ENCODE assay signal across 16 cellular contexts in genomic region chr3:39207361-39208192, GRCh38. TPM values are rescaled to one million over a fixed set of nuclear protein-coding genes. Genes with fewer than 3 reads are reported as not detected.
DNase-seq lines count a peak whose midpoint lies in the region; ATAC-seq, FAIRE-seq and TF ChIP-seq lines count a peak whose summit lies in the region.
"Had no signal": no experiment of that assay in that cellular context is flagged by ENCODE, and none has a peak within 500 bp of the region (broad histone marks: within the 10 kb centered on the region; RNA-seq: fewer than 3 reads in every experiment).

No MANE protein-coding gene starts in this region.

- peak overlapping the region; percentile 77 for H3K27ac Mint-ChIP-seq in nephron progenitor cell
- H3K27ac Mint-ChIP-seq: activated naive CD8-positive, alpha-beta T cell treated with anti-CD3 and anti-CD28 coated beads for 36 hours; CD8-positive, alpha-beta T cell had no signal

- H3K4me2 ChIP-seq in K562 (ENCODE audit: insufficient read depth, low read length) (no peak overlapping the region), GM23248 (ENCODE audit: unreplicated experiment) (no peak overlapping the region)

- intact Hi-C loops in left ventricle myocardium inferior (cut with micrococcal nuclease) (loop anchor here (5.0 kb wide), 1 partner anchor 80 kb away; no protein-coding TSS in a partner anchor), K562 (cut with micrococcal nuclease) (loop anchor here (1.0 to 5.0 kb wide), 3 partner anchors 80 to 170 kb away; no protein-coding TSS in a partner anchor), thyroid gland (cut with DNase I) (loop anchor here (5.0 kb wide), 1 partner anchor 80 kb away; no protein-coding TSS in a partner anchor), lower lobe of right lung (cut with DNase I) (loop anchor here (10.0 kb wide), 1 partner anchor 77 kb away; the partner anchor contains the start of gene CX3CR1)

- H3K9me3 Mint-ChIP-seq in nephron progenitor cell = peaks cover 28% of the 10 kb centered on the region
- H3K9me3 Mint-ChIP-seq: activated naive CD8-positive, alpha-beta T cell treated with anti-CD3 and anti-CD28 coated beads for 36 hours; CD8-positive, alpha-beta T cell had no signal

- TF ChIP-seq POLR2A in K562 (conservative IDR thresholded peaks at IDR 0.05) (no peak), thyroid gland (IDR thresholded peaks at IDR 0.05) (no peak)

- H4K20me1 ChIP-seq in K562 (replicated peaks; ENCODE audit: control insufficient read depth, insufficient read depth, low read length) (no peaks in the 10 kb centered on the region), GM23248 (ENCODE audit: insufficient read depth) (no peaks in the 10 kb centered on the region)

- H3K36me3 Mint-ChIP-seq in nephron progenitor cell (ENCODE audit: low read depth) = peaks cover 13% of the 10 kb centered on the region
- H3K36me3 Mint-ChIP-seq: activated naive CD8-positive, alpha-beta T cell treated with anti-CD3 and anti-CD28 coated beads for 36 hours; CD8-positive, alpha-beta T cell had no signal

- H3K27ac ChIP-seq in left ventricle myocardium inferior (replicated peaks) = peak overlapping the region; percentile 48
- no peak overlapping the region for H3K27ac ChIP-seq in right atrium auricular region
- no peak overlapping the region for H3K27ac ChIP-seq in K562 (ENCODE audit: extremely low read depth, low read depth, low read length)
- H3K27ac ChIP-seq in thyroid gland = no peak overlapping the region
- H3K27ac ChIP-seq in lower lobe of right lung = no peak overlapping the region
- no peak overlapping the region for H3K27ac ChIP-seq in GM23248
- H3K27ac ChIP-seq: brain microvascular endothelial cell, esophagus squamous epithelium had no signal

- no peak for TF ChIP-seq RAD21 in K562 (CRISPR knock-in tag; conservative IDR thresholded peaks at IDR 0.05 in 1 of 2, IDR thresholded peaks at IDR 0.05 in 1 of 2)

- H3K9me3 ChIP-seq in left ventricle myocardium inferior (replicated peaks) (no peaks in the 10 kb centered on the region), right atrium auricular region (no peaks in the 10 kb centered on the region), K562 (replicated peaks; ENCODE audit: control insufficient read depth, insufficient read depth, low read depth, low read length) (no peaks in the 10 kb centered on the region), thyroid gland (no peaks in the 10 kb centered on the region), lower lobe of right lung (no peaks in the 10 kb centered on the region), GM23248 (ENCODE audit: low read depth) (no peaks in the 10 kb centered on the region)
- H3K9me3 ChIP-seq: esophagus squamous epithelium had no signal

- in situ Hi-C loops in K562 (cut with MboI) = no loop called here
- in situ Hi-C loops in GM23248 (cut with MboI) = no loop called here

- H3K9me2 ChIP-seq in GM23248 (ENCODE audit: insufficient read depth) = no peaks in the 10 kb centered on the region

- H3K27me3 Mint-ChIP-seq in nephron progenitor cell (ENCODE audit: low read depth, poor library complexity) = no peaks in the 10 kb centered on the region
- H3K27me3 Mint-ChIP-seq: activated naive CD8-positive, alpha-beta T cell treated with anti-CD3 and anti-CD28 coated beads for 36 hours had no signal

- H3K27me3 ChIP-seq in left ventricle myocardium inferior (ENCODE audit: low read depth) (peaks cover 5% of the 10 kb centered on the region), right atrium auricular region (no peaks in the 10 kb centered on the region), K562 (ENCODE audit: control insufficient read depth in 2 of 2, insufficient read depth in 2 of 2, low read length in 2 of 2) (peaks cover 36 to 46% of the 10 kb centered on the region in 2 experiments), thyroid gland (no peaks in the 10 kb centered on the region), lower lobe of right lung (ENCODE audit: low read depth) (no peaks in the 10 kb centered on the region), GM23248 (replicated peaks; ENCODE audit: insufficient read depth) (peaks cover 39% of the 10 kb centered on the region)

- 0% methylated on average over 5 of the region's 5 CpGs for WGBS in K562 (ENCODE audit: insufficient coverage, low coverage, missing lambda C conversion rate)
- 71 to 74% methylated on average over 5 of the region's 5 CpGs for WGBS in thyroid gland, 2 donors
- 50 to 61% methylated on average over 5 of the region's 5 CpGs for WGBS in GM23248 (ENCODE audit: low coverage in 1 of 2, low lambda C conversion rate in 2 of 2, missing lambda C conversion rate in 2 of 2), 2 experiments

- no peak for TF ChIP-seq CTCF in left ventricle myocardium inferior (IDR thresholded peaks at IDR 0.05; ENCODE audit: borderline replicate concordance)
- TF ChIP-seq CTCF in right atrium auricular region (IDR thresholded peaks at IDR 0.05) = no peak
- TF ChIP-seq CTCF in K562 (IDR thresholded peaks at IDR 0.05 in 2 of 3, conservative IDR thresholded peaks at IDR 0.05 in 1 of 3; ENCODE audit: insufficient read depth in 2 of 3, low read depth in 1 of 3, low read length in 3 of 3) = no peak
- no peak for TF ChIP-seq CTCF in nephron progenitor cell (IDR thresholded peaks at IDR 0.05)
- TF ChIP-seq CTCF in thyroid gland (IDR thresholded peaks at IDR 0.05) = no peak
- no peak for TF ChIP-seq CTCF in lower lobe of right lung (IDR thresholded peaks at IDR 0.05)

- H3K4me3 ChIP-seq in left ventricle myocardium inferior = no peak overlapping the region
- H3K4me3 ChIP-seq in right atrium auricular region = no peak overlapping the region
- no peak overlapping the region for H3K4me3 ChIP-seq in K562
- H3K4me3 ChIP-seq in thyroid gland (replicated peaks in 1 of 3) = no peak overlapping the region
- H3K4me3 ChIP-seq in lower lobe of right lung = no peak overlapping the region
- no peak overlapping the region for H3K4me3 ChIP-seq in GM23248
- H3K4me3 ChIP-seq: esophagus squamous epithelium had no signal

- H3K4me1 ChIP-seq in left ventricle myocardium inferior = peaks cover 9% of the 10 kb centered on the region
- peaks cover 0 to 5% of the 10 kb centered on the region in 2 donors for H3K4me1 ChIP-seq in right atrium auricular region
- no peaks in the 10 kb centered on the region for H3K4me1 ChIP-seq in K562 (replicated peaks in 1 of 2; ENCODE audit: control insufficient read depth in 2 of 2, insufficient read depth in 2 of 2, low read length in 2 of 2)
- H3K4me1 ChIP-seq in thyroid gland = no peaks in the 10 kb centered on the region
- H3K4me1 ChIP-seq in lower lobe of right lung = peaks cover 15% of the 10 kb centered on the region
- H3K4me1 ChIP-seq in GM23248 (ENCODE audit: insufficient read depth) = no peaks in the 10 kb centered on the region
- H3K4me1 ChIP-seq: esophagus squamous epithelium had no signal

- no peaks in the 10 kb centered on the region for H3K79me2 ChIP-seq in K562 (ENCODE audit: control insufficient read depth, insufficient read depth, low read length)
- H3K79me2 ChIP-seq in GM23248 (ENCODE audit: insufficient read depth) = no peaks in the 10 kb centered on the region

- H3K9ac ChIP-seq in K562 (ENCODE audit: insufficient read depth in 1 of 2, low read depth in 2 of 2, low read length in 2 of 2) = no peak overlapping the region
- H3K9ac ChIP-seq in GM23248 = no peak overlapping the region

- peak overlapping the region; percentile 21 for H3K4me3 Mint-ChIP-seq in nephron progenitor cell
- H3K4me3 Mint-ChIP-seq: activated naive CD8-positive, alpha-beta T cell treated with anti-CD3 and anti-CD28 coated beads for 36 hours; CD8-positive, alpha-beta T cell had no signal

- ATAC-seq in K562 = no peak
- no peak for ATAC-seq in lower lobe of right lung
- ATAC-seq: CD8-positive, alpha-beta T cell had no signal

- CTCF ChIA-PET in K562 (lab: Yijun Ruan, JAX; ENCODE audit: low intra/inter-chr PET ratio) = interaction anchor here (0.7 kb wide), 1 partner anchor 14 kb away, joined by 3 read pairs; no protein-coding TSS in a partner anchor

- H3K36me3 ChIP-seq in left ventricle myocardium inferior (no peaks in the 10 kb centered on the region), right atrium auricular region (no peaks in the 10 kb centered on the region), K562 (ENCODE audit: control insufficient read depth, insufficient read depth, low read length) (no peaks in the 10 kb centered on the region), thyroid gland (no peaks in the 10 kb centered on the region), lower lobe of right lung (no peaks in the 10 kb centered on the region), GM23248 (ENCODE audit: low read depth) (no peaks in the 10 kb centered on the region)
- H3K36me3 ChIP-seq: brain microvascular endothelial cell, esophagus squamous epithelium had no signal

- POLR2A ChIA-PET in K562 (lab: Yijun Ruan, JAX) = interaction anchor here (1.1 kb wide), 1 partner anchor 11 kb away, joined by 3 read pairs; no protein-coding TSS in a partner anchor

- no peaks in the 10 kb centered on the region for H3F3A ChIP-seq in GM23248 (ENCODE audit: insufficient read depth)

- H3K4me1 Mint-ChIP-seq in nephron progenitor cell = peaks cover 67% of the 10 kb centered on the region

- no peak for FAIRE-seq in K562 (lab: Jason Lieb, UNC)
- FAIRE-seq: urothelium cell line had no signal

- H2AFZ ChIP-seq in K562 (ENCODE audit: low read depth, low read length) (no peak overlapping the region), GM23248 (no peak overlapping the region; the same call in 1 of the 2 replicates)

- no peak for TF ChIP-seq EP300 in K562 (IDR thresholded peaks at IDR 0.05; ENCODE audit: low read length)

- H3K9me1 ChIP-seq in K562 (ENCODE audit: control insufficient read depth, insufficient read depth, low read length) = no peaks in the 10 kb centered on the region

- no TSS peak for BruUV-seq in K562 (replicated peaks; lab: Mats Ljungman, UMichigan)

- DNase-seq in left ventricle myocardium inferior (no peak), right atrium auricular region (ENCODE audit: low spot score) (no peak), K562 (ENCODE audit: extremely low read depth in 1 of 4, low spot score in 3 of 4) (no peak), nephron progenitor cell (no peak), thyroid gland (no peak), medulla oblongata (ENCODE audit: extremely low spot score) (no peak), lower lobe of right lung (no peak), GM23248 (no peak)
- DNase-seq: activated naive CD8-positive, alpha-beta T cell treated with anti-CD3 and anti-CD28 coated beads for 36 hours; activated T-cell treated with anti-CD3 and anti-CD28 coated beads, Interleukin-2, amount 50 U/mL, for 1 hour; esophagus squamous epithelium had no signal

RNA-seq across cellular contexts. Expression of gene XIRP1, which starts 15.2 kb away (rescaled TPM):
- 386 TPM for total RNA-seq in left ventricle myocardium inferior
- 1,000 to 10,000 TPM in 1 of 2 donors, 100 to 1,000 TPM in 1; 319 to 1,274 TPM for total RNA-seq in right atrium auricular region
- 0.33 and 1.4 TPM in 2 replicates for total RNA-seq in K562 (2011; cell fraction: chromatin; rRNA removed; ENCODE audit: low replicate concordance)
- total RNA-seq in K562 (2011; cell fraction: nucleolus; rRNA removed) = 0.53 and 1.0 TPM in 2 replicates
- total RNA-seq in K562 (2011; cell fraction: nucleoplasm; rRNA removed) = 0.51 and 0.53 TPM in 2 replicates
- total RNA-seq in K562 (2014; rRNA removed) = 0.04 and 0.27 TPM in 2 replicates
- total RNA-seq in K562 (2014; rRNA removed; fragmentation: Illumina TruSeq; extraction: Trizol) = 0.04 TPM in 1 of 2 replicates, not detected in the other
- 0.04 TPM in 1 of 2 replicates, not detected in the other for total RNA-seq in K562 (2015; rRNA removed; fragmentation: Illumina TruSeq; extraction: Trizol)
- 0.04 and 0.09 TPM in 2 replicates for total RNA-seq in K562 (2021)
- 0.04 and 0.11 TPM in 2 replicates for polyA plus RNA-seq in K562 (2011; rRNA removed)
- 0.04 and 0.13 TPM in 2 replicates for polyA plus RNA-seq in K562 (2011; cell fraction: cytosol; rRNA removed)
- 0.34 and 0.57 TPM in 2 replicates for polyA plus RNA-seq in K562 (2011; cell fraction: nucleus; rRNA removed)
- 0.15 and 0.17 TPM in 2 replicates for polyA plus RNA-seq in K562 (2012)
- polyA plus RNA-seq in K562 (2014; fragmentation: Illumina TruSeq; extraction: Trizol) = 0.03 and 0.04 TPM in 2 replicates
- polyA plus RNA-seq in K562 (2014; fragmentation: Nextera tagmentation; extraction: Ambion mirVana) = not detected
- polyA plus RNA-seq in K562 (2014; rRNA removed) = 0.04 and 0.07 TPM in 2 replicates
- 0.12 and 0.14 TPM in 2 replicates for polyA minus RNA-seq in K562 (2011; rRNA and poly(A)+ RNA removed)
- 0.38 TPM in 1 of 2 replicates, not detected in the other for polyA minus RNA-seq in K562 (2011; cell fraction: cytosol; rRNA and poly(A)+ RNA removed)
- polyA minus RNA-seq in K562 (2011; cell fraction: nucleus; rRNA and poly(A)+ RNA removed) = 0.22 and 0.27 TPM in 2 replicates
- total RNA-seq in thyroid gland = not detected
- total RNA-seq in lower lobe of right lung = not detected
- total RNA-seq in GM23248 (2014; rRNA removed; shearing (Covaris generic)) = not detected in 2 replicates
- polyA plus RNA-seq in GM23248 (2016; fragmentation: Nextera tagmentation; extraction: Ambion mirVana) = not detected in 2 replicates
- total RNA-seq: CD8-positive, alpha-beta T cell; dermis microvascular lymphatic vessel endothelial cell; osteocyte had no signal

RNA-seq across cellular contexts. Expression of gene CSRNP1, which starts 54.2 kb away (rescaled TPM):
- total RNA-seq in left ventricle myocardium inferior (12.1 TPM), right atrium auricular region (10 to 100 TPM; 48.0 to 49.5 TPM), K562 (2014; rRNA removed) (16.8 and 23.2 TPM in 2 replicates), K562 (2014; rRNA removed; fragmentation: Illumina TruSeq; extraction: Trizol) (5.6 and 7.9 TPM in 2 replicates), K562 (2015; rRNA removed; fragmentation: Illumina TruSeq; extraction: Trizol) (9.2 and 9.8 TPM in 2 replicates), K562 (2021) (18.1 and 18.9 TPM in 2 replicates), thyroid gland (10 to 100 TPM; 33.5 to 81.0 (median 36.7) TPM), lower lobe of right lung (55.1 TPM)
- 18.4 and 48.8 TPM in 2 replicates for total RNA-seq in K562 (2011; cell fraction: chromatin; rRNA removed; ENCODE audit: low replicate concordance)
- 34.9 and 41.4 TPM in 2 replicates for total RNA-seq in K562 (2011; cell fraction: nucleolus; rRNA removed)
- 17.7 and 23.9 TPM in 2 replicates for total RNA-seq in K562 (2011; cell fraction: nucleoplasm; rRNA removed)
- polyA plus RNA-seq in K562 (2011; rRNA removed) (14.2 and 14.5 TPM in 2 replicates), K562 (2014; fragmentation: Illumina TruSeq; extraction: Trizol) (12.7 and 13.3 TPM in 2 replicates), K562 (2014; fragmentation: Nextera tagmentation; extraction: Ambion mirVana) (under 1 TPM; 0.72 to 0.89 TPM), K562 (2014; rRNA removed) (10.9 and 11.4 TPM in 2 replicates), GM23248 (2016; fragmentation: Nextera tagmentation; extraction: Ambion mirVana) (14.2 and 16.4 TPM in 2 replicates)
- polyA plus RNA-seq in K562 (2011; cell fraction: cytosol; rRNA removed) = 16.4 and 30.7 TPM in 2 replicates
- 25.6 and 46.6 TPM in 2 replicates for polyA plus RNA-seq in K562 (2011; cell fraction: nucleus; rRNA removed)
- polyA plus RNA-seq in K562 (2012) = 16.6 and 24.6 TPM in 2 replicates
- 14.7 and 23.4 TPM in 2 replicates for polyA minus RNA-seq in K562 (2011; rRNA and poly(A)+ RNA removed)
- polyA minus RNA-seq in K562 (2011; cell fraction: cytosol; rRNA and poly(A)+ RNA removed) = 13.8 and 19.9 TPM in 2 replicates
- polyA minus RNA-seq in K562 (2011; cell fraction: nucleus; rRNA and poly(A)+ RNA removed) = 21.9 and 22.3 TPM in 2 replicates
- 22.5 and 23.1 TPM in 2 replicates for total RNA-seq in GM23248 (2014; rRNA removed; shearing (Covaris generic))

Comparison
In these comparisons a context has a peak if more than half of its experiments do, and no peak if none do; other contexts are left out.
1. RNA of gene XIRP1, which starts 15.2 kb away (total RNA-seq): 319 to 1,274 TPM in right atrium auricular region and 386 TPM in left ventricle myocardium inferior (single experiment); 0.04 to 1.4 TPM in K562, not detected in thyroid gland, not detected in lower lobe of right lung (single experiment) and not detected in GM23248; every median in the first group is over 100 times any median in the second.